Comparison of ENCODE assay signal across 32 cellular contexts in the genomic region with DNA sequence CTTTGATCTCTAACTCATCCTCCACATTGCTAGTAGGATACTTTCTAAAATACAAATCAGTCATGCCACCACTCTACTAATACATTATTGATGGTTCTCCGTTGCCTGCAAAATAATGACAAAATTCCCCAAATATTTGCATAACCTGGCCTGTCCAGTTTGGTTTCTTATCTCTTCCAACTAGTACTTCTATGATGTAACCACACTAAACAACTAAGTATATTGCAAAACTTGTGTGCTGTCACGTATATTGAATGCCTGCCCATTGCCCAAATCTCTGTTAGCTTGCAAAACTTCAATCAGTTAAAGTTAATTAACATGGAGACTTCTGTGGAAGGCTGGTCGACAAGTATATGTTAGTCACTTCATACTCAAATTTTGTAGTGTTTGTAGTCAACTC. TPM values are rescaled to one million over a fixed set of nuclear protein-coding genes. Genes with fewer than 3 reads are reported as not detected.
"Had no signal": no experiment of that assay in that cellular context is flagged by ENCODE, and none has a peak within 500 bp of the region (broad histone marks: within the 10 kb centered on the region; RNA-seq: fewer than 3 reads in every experiment).

No MANE protein-coding gene starts in this region.

- H3K27ac ChIP-seq: epithelial cell of prostate, gastrocnemius medialis, hepatocyte, left lung, lower lobe of right lung, neutrophil, pancreas, sigmoid colon, stomach, thyroid gland had no signal

- H3K4me3 ChIP-seq: gastrocnemius medialis, hepatocyte, left lung, lower lobe of right lung, pancreas, sigmoid colon, stomach, thyroid gland had no signal

- ATAC-seq: effector memory CD8-positive, alpha-beta T cell; esophagus mucosa; gastrocnemius medialis; left lung; naive thymus-derived CD8-positive, alpha-beta T cell; pancreas; stimulated activated effector memory CD8-positive, alpha-beta T cell treated with anti-CD3 and anti-CD28 coated beads, Interleukin-12 subunit alpha, Interleukin-12 subunit beta, amount 100 ng/mL, for 72 hours had no signal

- H3K27me3 ChIP-seq: gastrocnemius medialis, hepatocyte, left lung, pancreas, sigmoid colon, stomach, thyroid gland had no signal

- H3K36me3 ChIP-seq: gastrocnemius medialis, left lung, lower lobe of right lung, neutrophil, pancreas, sigmoid colon, stomach, thyroid gland had no signal

- DNase-seq: cerebellar nuclear complex; cortex of kidney; effector memory CD8-positive, alpha-beta T cell; foreskin fibroblast; gastrocnemius medialis; head of caudate nucleus; kidney; left lung; lower lobe of right lung; naive thymus-derived CD8-positive, alpha-beta T cell; pancreas; sigmoid colon; stimulated activated CD4-positive, alpha-beta T cell treated with anti-CD3 and anti-CD28 coated beads, Interleukin-2, amount 100 ng/mL, for 24 hours; stimulated activated CD4-positive, alpha-beta T cell treated with anti-CD3 and anti-CD28 coated beads, Interleukin-4, amount 100 ng/mL, for 24 hours; stimulated activated naive CD4-positive, alpha-beta T cell treated with Interleukin-2 at 50 U/mL for 16 hours; stomach; thyroid gland had no signal

- H3K4me1 ChIP-seq: gastrocnemius medialis, left lung, lower lobe of right lung, pancreas, sigmoid colon, stomach, thyroid gland had no signal

- H3K9me3 ChIP-seq: gastrocnemius medialis, left lung, lower lobe of right lung, neutrophil, pancreas, sigmoid colon, stomach, thyroid gland had no signal

RNA-seq across cellular contexts. Expression of a gene that starts 6.5 kb away (rescaled TPM):
- total RNA-seq: dermis microvascular lymphatic vessel endothelial cell; esophagus mucosa; gastrocnemius medialis; glomerular endothelial cell; hepatocyte; kidney; left lung; lower lobe of right lung; mesenteric fat pad; myocyte; naive thymus-derived CD8-positive, alpha-beta T cell; neural crest cell; omental fat pad; pancreas; posterior vena cava; sigmoid colon; skeletal muscle tissue; stomach; subcutaneous adipose tissue; temporal lobe; thyroid gland had no signal

RNA-seq across cellular contexts. Expression of a gene that starts 30.1 kb away (rescaled TPM):
- total RNA-seq: dermis microvascular lymphatic vessel endothelial cell; esophagus mucosa; gastrocnemius medialis; glomerular endothelial cell; hepatocyte; kidney; left lung; lower lobe of right lung; mesenteric fat pad; myocyte; naive thymus-derived CD8-positive, alpha-beta T cell; neural crest cell; omental fat pad; pancreas; posterior vena cava; sigmoid colon; skeletal muscle tissue; stomach; subcutaneous adipose tissue; temporal lobe; thyroid gland had no signal

RNA-seq across cellular contexts. Expression of a gene that starts 45.4 kb away (rescaled TPM):
- total RNA-seq: dermis microvascular lymphatic vessel endothelial cell; esophagus mucosa; gastrocnemius medialis; glomerular endothelial cell; hepatocyte; kidney; left lung; lower lobe of right lung; mesenteric fat pad; myocyte; naive thymus-derived CD8-positive, alpha-beta T cell; neural crest cell; omental fat pad; pancreas; posterior vena cava; sigmoid colon; skeletal muscle tissue; stomach; subcutaneous adipose tissue; temporal lobe; thyroid gland had no signal
